In the genomic region with DNA sequence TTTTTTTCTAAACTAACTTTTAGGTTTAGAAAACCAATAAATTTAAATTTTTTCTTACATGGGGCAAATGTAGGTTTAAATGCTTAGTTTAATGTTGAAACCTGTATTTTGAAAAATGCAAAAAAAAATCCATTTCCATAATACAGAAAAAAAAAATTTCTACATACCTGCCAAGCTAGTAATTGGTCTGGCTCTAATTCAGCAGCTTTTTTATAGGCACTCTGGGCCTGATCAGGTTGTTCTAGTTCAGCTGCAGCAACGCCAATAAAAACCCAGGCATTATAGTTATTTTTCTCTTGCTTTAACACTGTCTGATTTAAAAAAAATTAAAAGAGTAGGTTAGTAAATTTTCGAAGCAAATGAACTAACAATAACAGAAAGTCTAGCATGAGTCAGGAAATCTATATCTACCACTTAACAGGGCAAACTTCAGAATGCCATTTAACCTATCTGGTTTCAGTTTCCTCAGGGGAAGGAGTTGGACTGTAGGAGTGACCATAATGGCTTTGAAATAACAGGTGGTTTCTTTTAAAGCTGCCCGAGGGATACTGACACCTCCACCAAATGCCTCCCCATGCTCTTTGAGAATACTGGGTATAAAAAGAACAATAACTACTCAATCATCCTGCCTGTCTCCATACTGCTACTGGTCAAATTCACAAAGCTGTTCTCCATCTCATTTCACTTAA, we compare ENCODE assay signal across 1 cellular context.
TF ChIP-seq lines count a peak whose summit lies in the region.

No MANE protein-coding gene starts in this region.

TF ChIP-seq in IMR-90, 13 proteins besides CTCF, POLR2A, EP300 and RAD21 (continued from another document):
- TF ChIP-seq, protein P1, sequence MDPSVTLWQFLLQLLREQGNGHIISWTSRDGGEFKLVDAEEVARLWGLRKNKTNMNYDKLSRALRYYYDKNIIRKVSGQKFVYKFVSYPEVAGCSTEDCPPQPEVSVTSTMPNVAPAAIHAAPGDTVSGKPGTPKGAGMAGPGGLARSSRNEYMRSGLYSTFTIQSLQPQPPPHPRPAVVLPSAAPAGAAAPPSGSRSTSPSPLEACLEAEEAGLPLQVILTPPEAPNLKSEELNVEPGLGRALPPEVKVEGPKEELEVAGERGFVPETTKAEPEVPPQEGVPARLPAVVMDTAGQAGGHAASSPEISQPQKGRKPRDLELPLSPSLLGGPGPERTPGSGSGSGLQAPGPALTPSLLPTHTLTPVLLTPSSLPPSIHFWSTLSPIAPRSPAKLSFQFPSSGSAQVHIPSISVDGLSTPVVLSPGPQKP (IDR thresholded peaks at IDR 0.05; ENCODE audit: borderline replicate concordance, low read depth, low read length), result no peak
- TF ChIP-seq CEBPB (IDR thresholded peaks at IDR 0.05; ENCODE audit: low read depth, low read length) (no peak), MXI1 (IDR thresholded peaks at IDR 0.05; ENCODE audit: borderline replicate concordance, low read depth, low read length) (no peak), CHD1 (IDR thresholded peaks at IDR 0.05; ENCODE audit: low read depth, low read length) (no peak), FOS (IDR thresholded peaks at IDR 0.05; ENCODE audit: low read depth, low read length) (no peak), BHLHE40 (IDR thresholded peaks at IDR 0.05; ENCODE audit: low read depth, low read length) (no peak), MAFK (IDR thresholded peaks at IDR 0.05; ENCODE audit: low read depth, low read length) (no peak), RCOR1 (IDR thresholded peaks at IDR 0.05; ENCODE audit: insufficient replicate concordance, low read length) (no peak), NFE2L2 (IDR thresholded peaks at IDR 0.05; ENCODE audit: low read depth, low read length) (no peak), RFX5 (IDR thresholded peaks at IDR 0.05; ENCODE audit: low read depth, low read length) (no peak)
- TF ChIP-seq, protein P2, sequence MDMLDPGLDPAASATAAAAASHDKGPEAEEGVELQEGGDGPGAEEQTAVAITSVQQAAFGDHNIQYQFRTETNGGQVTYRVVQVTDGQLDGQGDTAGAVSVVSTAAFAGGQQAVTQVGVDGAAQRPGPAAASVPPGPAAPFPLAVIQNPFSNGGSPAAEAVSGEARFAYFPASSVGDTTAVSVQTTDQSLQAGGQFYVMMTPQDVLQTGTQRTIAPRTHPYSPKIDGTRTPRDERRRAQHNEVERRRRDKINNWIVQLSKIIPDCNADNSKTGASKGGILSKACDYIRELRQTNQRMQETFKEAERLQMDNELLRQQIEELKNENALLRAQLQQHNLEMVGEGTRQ (IDR thresholded peaks at IDR 0.05; ENCODE audit: low read depth, low read length), result no peak
